14 cellular contexts compared by ENCODE assay signal in genomic region chr2:127619901-127620705, GRCh38. TPM values are rescaled to one million over a fixed set of nuclear protein-coding genes. Genes with fewer than 3 reads are reported as not detected.
DNase-seq lines count a peak whose midpoint lies in the region; ATAC-seq lines count a peak whose summit lies in the region.
"Had no signal": no experiment of that assay in that cellular context is flagged by ENCODE, and none has a peak within 500 bp of the region (broad histone marks: within the 10 kb centered on the region; RNA-seq: fewer than 3 reads in every experiment).

No MANE protein-coding gene starts in this region.

- ATAC-seq in HG02884 (IDR thresholded peaks at IDR 0.05; ENCODE audit: unreplicated experiment), result peak; percentile 54
- ATAC-seq in sciatic nerve, result no peak
- ATAC-seq: body of pancreas; naive thymus-derived CD4-positive, alpha-beta T cell had no signal

- DNase-seq in EH (ENCODE audit: low read depth) (peak; percentile 7), ecto neural progenitor cell (ENCODE audit: low spot score) (peak; percentile 38), sciatic nerve (ENCODE audit: low spot score) (peak; percentile 25), cerebellar cortex (ENCODE audit: low spot score) (no peak), anterior cingulate cortex (lab: John Stamatoyannopoulos, UW) (no peak), kidney tubule cell (ENCODE audit: low spot score) (no peak)
- DNase-seq: CD4-positive, CD25-positive, alpha-beta regulatory T cell; kidney; NCI-H1092 treated with DMSO at 0.1 percent for 48 hours; NCI-H510A treated with DMSO at 0.1 percent for 48 hours; SIG-M5 had no signal

- intact Hi-C loops in sciatic nerve (cut with DNase I), result no loop called here

RNA-seq across cellular contexts. Expression of gene GPR17, which starts 25.9 kb away (rescaled TPM):
- 4.6 TPM for total RNA-seq in sciatic nerve
- total RNA-seq: CD4-positive, CD25-positive, alpha-beta regulatory T cell; naive thymus-derived CD4-positive, alpha-beta T cell had no signal

RNA-seq across cellular contexts. Expression of gene LIMS2, which starts 55.2 kb away (rescaled TPM):
- total RNA-seq in sciatic nerve, result 194 TPM

Comparison
In these comparisons a context has a peak if more than half of its experiments do, and no peak if none do; other contexts are left out.
1. DNase-seq: peak in EH (single experiment), ecto neural progenitor cell (single experiment) and sciatic nerve (single experiment); none in cerebellar cortex (single experiment), anterior cingulate cortex (0 of 58) and kidney tubule cell (single experiment).